In the genomic region with DNA sequence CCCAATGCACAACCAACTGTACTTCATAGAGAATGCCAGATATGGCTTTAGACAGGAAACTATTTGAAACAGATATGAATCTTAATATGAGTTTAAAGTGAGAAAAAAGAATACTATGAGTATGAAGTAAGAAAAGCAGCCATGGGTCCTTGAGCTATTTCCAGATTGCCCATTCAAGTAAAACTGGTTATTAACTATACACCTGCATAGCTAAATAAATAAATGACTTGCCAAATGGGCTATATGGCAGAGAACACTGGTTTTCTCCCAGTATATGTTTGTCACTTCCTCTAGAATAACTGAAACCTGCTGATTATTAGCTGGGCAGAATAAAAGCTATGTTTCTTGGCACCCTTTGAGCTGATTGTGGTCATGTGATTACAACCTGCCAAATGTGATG, we compare ENCODE assay signal across 21 cellular contexts. TPM values are rescaled to one million over a fixed set of nuclear protein-coding genes. Genes with fewer than 3 reads are reported as not detected.
"Had no signal": no experiment of that assay in that cellular context is flagged by ENCODE, and none has a peak within 500 bp of the region (broad histone marks: within the 10 kb centered on the region; RNA-seq: fewer than 3 reads in every experiment).

No MANE protein-coding gene starts in this region.

- H3K9me3 Mint-ChIP-seq: natural killer cell treated with Interleukin-12 subunit alpha and Interleukin-12 subunit beta and Interleukin-15 and Interleukin-18, amount 100 ng/mL, for 72 hours; neural progenitor cell had no signal

- H3K4me1 ChIP-seq: gastrocnemius medialis, heart right ventricle, left ventricle myocardium inferior, lower lobe of right lung, neural progenitor cell had no signal

- ATAC-seq: esophagus mucosa; gastrocnemius medialis; heart right ventricle; lower lobe of right lung; natural killer cell treated with Interleukin-12 subunit alpha and Interleukin-12 subunit beta and Interleukin-15 and Interleukin-18, amount 100 ng/mL, for 72 hours; right cardiac atrium had no signal

- H3K4me2 ChIP-seq: neural progenitor cell had no signal

- H3K4me3 ChIP-seq: gastrocnemius medialis, heart right ventricle, left ventricle myocardium inferior, lower lobe of right lung, neural progenitor cell, ovary had no signal

- H3K9ac ChIP-seq: neural progenitor cell had no signal

- H3K27me3 ChIP-seq: gastrocnemius medialis, heart right ventricle, neural progenitor cell, ovary had no signal

- DNase-seq: effector memory CD4-positive, alpha-beta T cell; gastrocnemius medialis; heart right ventricle; immature natural killer cell; left ventricle myocardium inferior; lower lobe of right lung; mesenchymal stem cell; midbrain; nucleus accumbens; ovary; right cardiac atrium; small intestine; stimulated activated CD4-positive, alpha-beta T cell treated with anti-CD3 and anti-CD28 coated beads, Interleukin-12 subunit alpha, Interleukin-12 subunit beta, amount 100 ng/mL, for 4 hours; stimulated activated naive CD4-positive, alpha-beta T cell treated with Interleukin-2 at 50 U/mL for 16 hours; trophoblast cell had no signal

- H3K27ac Mint-ChIP-seq: immature natural killer cell; natural killer cell treated with Interleukin-12 subunit alpha and Interleukin-12 subunit beta and Interleukin-15 and Interleukin-18, amount 100 ng/mL, for 72 hours; neural progenitor cell had no signal

- H2AFZ ChIP-seq: neural progenitor cell had no signal

- H3K36me3 ChIP-seq: gastrocnemius medialis, heart right ventricle, left ventricle myocardium inferior, lower lobe of right lung, neural progenitor cell, ovary had no signal

- H3K9me3 ChIP-seq: gastrocnemius medialis, lower lobe of right lung, ovary had no signal

- H3K36me3 Mint-ChIP-seq: immature natural killer cell; natural killer cell treated with Interleukin-12 subunit alpha and Interleukin-12 subunit beta and Interleukin-15 and Interleukin-18, amount 100 ng/mL, for 72 hours; neural progenitor cell had no signal

- H3K4me3 Mint-ChIP-seq: immature natural killer cell; natural killer cell treated with Interleukin-12 subunit alpha and Interleukin-12 subunit beta and Interleukin-15 and Interleukin-18, amount 100 ng/mL, for 72 hours; neural progenitor cell had no signal

- H3K27ac ChIP-seq: gastrocnemius medialis, heart right ventricle, left ventricle myocardium inferior, lower lobe of right lung, neural progenitor cell, ovary had no signal

RNA-seq across cellular contexts. Expression of a gene that starts 17.0 kb away (rescaled TPM):
- total RNA-seq: fibroblast of lung; natural killer cell treated with Interleukin-12 subunit alpha and Interleukin-12 subunit beta and Interleukin-15 and Interleukin-18, amount 100 ng/mL, for 72 hours had no signal

RNA-seq across cellular contexts. Expression of a gene that starts 18.5 kb away (rescaled TPM):
- total RNA-seq: esophagus mucosa; fibroblast of lung; gastrocnemius medialis; heart right ventricle; left ventricle myocardium inferior; natural killer cell treated with Interleukin-12 subunit alpha and Interleukin-12 subunit beta and Interleukin-15 and Interleukin-18, amount 100 ng/mL, for 72 hours; ovary; posterior vena cava; right cardiac atrium; urinary bladder had no signal

RNA-seq across cellular contexts. Expression of a gene that starts 58.6 kb away (rescaled TPM):
- total RNA-seq: esophagus mucosa; fibroblast of lung; gastrocnemius medialis; left ventricle myocardium inferior; lower lobe of right lung; natural killer cell treated with Interleukin-12 subunit alpha and Interleukin-12 subunit beta and Interleukin-15 and Interleukin-18, amount 100 ng/mL, for 72 hours; ovary; posterior vena cava; right cardiac atrium; urinary bladder had no signal
